21 cellular contexts compared by ENCODE assay signal in genomic region chr16:56234737-56235136, GRCh38. TPM values are rescaled to one million over a fixed set of nuclear protein-coding genes. Genes with fewer than 3 reads are reported as not detected.
"Had no signal": no experiment of that assay in that cellular context is flagged by ENCODE, and none has a peak within 500 bp of the region (broad histone marks: within the 10 kb centered on the region; RNA-seq: fewer than 3 reads in every experiment).

No MANE protein-coding gene starts in this region.

- H3K36me3 Mint-ChIP-seq: activated naive CD4-positive, alpha-beta T cell treated with anti-CD3 and anti-CD28 coated beads, Interleukin-2, amount 50 U/mL, for 24 hours; natural killer cell had no signal

- DNase-seq: activated CD4-positive, alpha-beta T cell treated with anti-CD3 and anti-CD28 coated beads for 1 hour; activated CD4-positive, alpha-beta T cell treated with anti-CD3 and anti-CD28 coated beads, Interleukin-2, amount 50 U/mL, for 1 hour; activated CD8-positive, alpha-beta T cell treated with anti-CD3 and anti-CD28 coated beads, Interleukin-2, amount 10 ng/mL, durations not matched to agents 7 days and 5 days; activated gamma-delta T cell treated with Interleukin-2 at 50 U/mL for 16 hours; aorta; effector CD8-positive, alpha-beta T cell; erythroblast; foreskin fibroblast; kidney; left ventricle myocardium inferior; midbrain; natural killer cell; stimulated activated CD4-positive, alpha-beta T cell treated with anti-CD3 and anti-CD28 coated beads, Interleukin-4, amount 100 ng/mL, for 4 hours; stimulated activated naive CD8-positive, alpha-beta T cell treated with anti-CD3 and anti-CD28 coated beads, Interleukin-15, Interleukin-2, amounts not matched to agents 100 U/mL and 50 U/mL, for 24 hours had no signal

- H3K4me1 Mint-ChIP-seq: activated naive CD4-positive, alpha-beta T cell treated with anti-CD3 and anti-CD28 coated beads, Interleukin-2, amount 50 U/mL, for 24 hours; natural killer cell had no signal

- H3K27ac ChIP-seq: left ventricle myocardium inferior, right atrium auricular region, tibial nerve had no signal

- H3K27me3 Mint-ChIP-seq: brain; dendritic cell treated with granulocyte-macrophage colony-stimulating factor and Interleukin-4, amounts not matched to agents 40 ng/mL and 50 ng/mL, for 4 days had no signal

- H3K4me3 ChIP-seq: left ventricle myocardium inferior, right atrium auricular region, tibial nerve had no signal

- H3K36me3 ChIP-seq: left ventricle myocardium inferior, right atrium auricular region, tibial nerve had no signal

- ATAC-seq: activated CD8-positive, alpha-beta T cell treated with anti-CD3 and anti-CD28 coated beads, Interleukin-2, amount 10 ng/mL, durations not matched to agents 7 days and 5 days; natural killer cell; stimulated activated naive CD8-positive, alpha-beta T cell treated with anti-CD3 and anti-CD28 coated beads, Interleukin-15, Interleukin-2, amounts not matched to agents 100 U/mL and 50 U/mL, for 24 hours had no signal

- H3K27ac Mint-ChIP-seq: activated CD8-positive, alpha-beta T cell treated with anti-CD3 and anti-CD28 coated beads, Interleukin-2, amount 10 ng/mL, durations not matched to agents 7 days and 5 days; activated naive CD4-positive, alpha-beta T cell treated with anti-CD3 and anti-CD28 coated beads, Interleukin-2, amount 50 U/mL, for 24 hours; dendritic cell treated with granulocyte-macrophage colony-stimulating factor and Interleukin-4, amounts not matched to agents 40 ng/mL and 50 ng/mL, for 4 days; natural killer cell; T-helper 2 cell treated with Interferon-gamma antibody and Interleukin-4, amounts not matched to agents 5 μg/mL and 100 μg/mL, for 36 hours had no signal

- H3K4me3 Mint-ChIP-seq: activated CD8-positive, alpha-beta T cell treated with anti-CD3 and anti-CD28 coated beads, Interleukin-2, amount 10 ng/mL, durations not matched to agents 7 days and 5 days; activated naive CD4-positive, alpha-beta T cell treated with anti-CD3 and anti-CD28 coated beads, Interleukin-2, amount 50 U/mL, for 24 hours; brain; dendritic cell treated with granulocyte-macrophage colony-stimulating factor and Interleukin-4, amounts not matched to agents 40 ng/mL and 50 ng/mL, for 4 days; natural killer cell; T-helper 2 cell treated with Interferon-gamma antibody and Interleukin-4, amounts not matched to agents 5 μg/mL and 100 μg/mL, for 36 hours had no signal

- H3K9me3 Mint-ChIP-seq: activated naive CD4-positive, alpha-beta T cell treated with anti-CD3 and anti-CD28 coated beads, Interleukin-2, amount 50 U/mL, for 24 hours; brain; dendritic cell treated with granulocyte-macrophage colony-stimulating factor and Interleukin-4, amounts not matched to agents 40 ng/mL and 50 ng/mL, for 4 days; natural killer cell; T-helper 2 cell treated with Interferon-gamma antibody and Interleukin-4, amounts not matched to agents 5 μg/mL and 100 μg/mL, for 36 hours had no signal

- H3K9me3 ChIP-seq: left ventricle myocardium inferior, right atrium auricular region, tibial nerve had no signal

- H3K27me3 ChIP-seq: right atrium auricular region, tibial nerve had no signal

RNA-seq across cellular contexts. Expression of gene GNAO1, which starts 43.4 kb away (rescaled TPM):
- total RNA-seq: osteoblast had no signal
